ENCODE assay signal across 19 cellular contexts in genomic region chr10:47022311-47023131, GRCh38.
DNase-seq lines count a peak whose midpoint lies in the region; FAIRE-seq and TF ChIP-seq lines count a peak whose summit lies in the region.
"Had no signal": no experiment of that assay in that cellular context is flagged by ENCODE, and none has a peak within 500 bp of the region (broad histone marks: within the 10 kb centered on the region; RNA-seq: fewer than 3 reads in every experiment).

No MANE protein-coding gene starts in this region.

- no peak overlapping the region for H3K4me3 ChIP-seq in vagina

- FAIRE-seq in RCC 7860 (lab: Jason Lieb, UNC): no peak
- FAIRE-seq: H54 had no signal

- H3K27ac ChIP-seq in vagina: peak overlapping the region; percentile 9
- H3K27ac ChIP-seq: foreskin keratinocyte had no signal

- no peaks in the 10 kb centered on the region for H3K36me3 ChIP-seq in vagina

- DNase-seq in activated effector memory CD4-positive, alpha-beta T cell treated with anti-CD3 and anti-CD28 coated beads, Interleukin-2, amount 50 U/mL, for 16 hours: peak; percentile 49
- DNase-seq in activated effector memory CD4-positive, alpha-beta T cell treated with Interleukin-2 at 50 U/mL for 16 hours: no peak
- DNase-seq in cardiac septum (ENCODE audit: low spot score) (peak; percentile 70), mucosa of gallbladder (ENCODE audit: low spot score) (peak; percentile 8), vagina (ENCODE audit: extremely low spot score in 2 of 2) (peak in 1 of 2 donors; percentile 90), RCC 7860 (ENCODE audit: low spot score) (no peak), NCI-H1048 (lab: John Stamatoyannopoulos, UW) (no peak), AG08396 (ENCODE audit: low spot score) (no peak)
- DNase-seq: activated T-cell treated with anti-CD3 and anti-CD28 coated beads, Interleukin-2, amount 50 U/mL, for 4 hours; amniotic stem cell; foreskin keratinocyte; GDM1; mammary epithelial cell; natural killer cell; NCI-H2029; SHP77; stimulated activated naive CD8-positive, alpha-beta T cell treated with anti-CD3 and anti-CD28 coated beads, Interleukin-15, amount 100 ng/mL, for 72 hours; T-helper 2 cell had no signal

- no peak for TF ChIP-seq CTCF in vagina (IDR thresholded peaks at IDR 0.05)

- no peaks in the 10 kb centered on the region for H3K27me3 ChIP-seq in vagina

- H3K4me1 ChIP-seq in vagina: no peaks in the 10 kb centered on the region
- H3K4me1 ChIP-seq: foreskin keratinocyte had no signal

- TF ChIP-seq POLR2A in vagina (IDR thresholded peaks at IDR 0.05): no peak

- intact Hi-C loops in cardiac septum (cut with DNase I): loop anchor here (10.0 kb wide), 1 partner anchor 292 kb away; no protein-coding TSS in a partner anchor
- intact Hi-C loops in vagina (cut with DNase I): no loop called here

- H3K9me3 ChIP-seq in vagina: no peaks in the 10 kb centered on the region

Comparison
In these comparisons a context has a peak if more than half of its experiments do, and no peak if none do; other contexts are left out.
1. DNase-seq: peak in activated effector memory CD4-positive, alpha-beta T cell treated with anti-CD3 and anti-CD28 coated beads, Interleukin-2, amount 50 U/mL, for 16 hours (single experiment), cardiac septum (single experiment) and mucosa of gallbladder (single experiment); none in activated effector memory CD4-positive, alpha-beta T cell treated with Interleukin-2 at 50 U/mL for 16 hours (single experiment), RCC 7860 (single experiment), NCI-H1048 (single experiment) and AG08396 (single experiment).